8 cellular contexts compared by ENCODE assay signal in the genomic region with DNA sequence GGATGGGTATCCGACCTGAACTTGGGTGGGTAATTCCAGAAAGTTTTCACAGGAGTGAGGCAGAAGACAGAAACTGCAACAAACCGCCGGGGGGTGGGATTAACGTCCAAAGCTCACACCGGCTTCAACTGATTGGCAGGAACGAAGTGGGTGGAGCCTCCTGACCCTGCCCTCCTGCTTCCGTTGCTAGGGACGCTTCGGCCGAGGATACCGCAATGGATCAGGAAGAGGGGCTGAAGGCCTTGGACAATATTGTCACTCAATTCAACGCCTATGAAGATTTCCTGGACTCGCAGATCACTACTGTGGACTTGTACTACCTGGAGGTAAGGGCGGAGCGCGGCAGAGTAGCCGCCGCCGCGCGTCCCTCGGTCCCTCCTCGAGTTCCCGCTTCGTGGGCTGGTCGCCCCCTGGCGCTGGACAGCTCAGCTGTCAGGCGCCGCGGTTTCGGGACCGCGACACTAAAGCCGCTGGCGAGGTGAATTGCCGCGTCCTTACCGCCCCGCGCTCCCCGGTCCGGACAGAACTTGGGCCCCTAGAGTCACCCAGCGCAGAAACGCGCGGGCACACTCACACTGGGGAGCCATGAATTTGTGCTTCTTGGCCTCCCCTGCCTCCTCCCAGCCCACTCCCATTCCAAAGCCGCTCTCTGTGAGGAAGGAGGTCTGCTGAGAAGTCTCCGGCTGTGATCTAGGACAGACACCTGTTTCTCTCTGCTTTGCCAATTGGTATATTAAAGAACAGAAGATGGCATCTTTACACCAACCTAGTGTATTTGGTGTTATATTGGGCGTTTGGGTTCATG. TPM values are rescaled to one million over a fixed set of nuclear protein-coding genes. Genes with fewer than 3 reads are reported as not detected.
DNase-seq lines count a peak whose midpoint lies in the region; ATAC-seq, FAIRE-seq and TF ChIP-seq lines count a peak whose summit lies in the region.

A gene (plus strand): TSS at position 177 of the 805 bp plus-strand sequence.

- CTCF ChIA-PET in Panc1 (lab: Charles Lee), result interaction anchor here (0.6 to 1.1 kb wide), 3 partner anchors 151 to 1384 kb away, joined by 3 to 4 read pairs (median 3); no protein-coding TSS in a partner anchor

- no peak for FAIRE-seq in D721Med (lab: Jason Lieb, UNC)

- POLR2A ChIA-PET in Panc1 (lab: Charles Lee), result no interaction called here

- H3K4me1 ChIP-seq in Panc1 (ENCODE audit: control insufficient read depth, insufficient read depth, low read length), result no peaks in the 10 kb centered on the region
- H3K4me1 ChIP-seq in thymus (ENCODE audit: control insufficient read depth, insufficient read depth, low read length), result peaks cover 6% of the 10 kb centered on the region

- H3K9me3 ChIP-seq in Panc1 (ENCODE audit: control insufficient read depth, insufficient read depth, low read depth, low read length), result no peaks in the 10 kb centered on the region
- H3K9me3 ChIP-seq in thymus (ENCODE audit: control insufficient read depth), result no peaks in the 10 kb centered on the region

- intact Hi-C loops in Panc1 (cut with micrococcal nuclease; ENCODE audit: unreplicated experiment), result loop anchor here (5.0 kb wide), 2 partner anchors 113 to 1383 kb away; no protein-coding TSS in a partner anchor

- H3K27me3 ChIP-seq in Panc1 (ENCODE audit: control insufficient read depth, insufficient read depth, low read length), result no peaks in the 10 kb centered on the region
- H3K27me3 ChIP-seq in thymus (ENCODE audit: control insufficient read depth, insufficient read depth), result no peaks in the 10 kb centered on the region

- DNase-seq in D721Med (ENCODE audit: insufficient read length, low spot score) (peak; percentile 27), HUDEP-2 (lab: John Stamatoyannopoulos, UW; ENCODE audit: unreplicated experiment in 76 of 76) (peak in 75 of 76 experiments; percentile 9 to 88 (median 74)), Panc1 (ENCODE audit: low read depth, low spot score) (peak; percentile 73), globus pallidus (ENCODE audit: low spot score) (peak; percentile 43), nucleus accumbens (lab: John Stamatoyannopoulos, UW) (peak in 43 of 56 donors; percentile 2 to 66 (median 19))
- DNase-seq in activated naive CD4-positive, alpha-beta T cell (lab: John Stamatoyannopoulos, UW), result peak in 3 of 4 experiments; percentile 0 to 31 (median 15)

- in situ Hi-C loops in Panc1 (cut with HindIII; ENCODE audit: low pct_unique_long_range_greater_than_20kb, low sequenced_read_pairs), result no loop called here

- peak within 1 kb of the TSS; percentile 76 for H3K27ac ChIP-seq in Panc1 (ENCODE audit: low read length)
- H3K27ac ChIP-seq in thymus (ENCODE audit: low read depth), result no peak within 1 kb of the TSS

- ATAC-seq in GM21515 (IDR thresholded peaks at IDR 0.05; ENCODE audit: unreplicated experiment) (peak; percentile 99), Panc1 (peak; percentile 99)

- no TSS peak for BruUV-seq in Panc1 (replicated peaks; lab: Mats Ljungman, UMichigan)

- peak within 1 kb of the TSS; percentile 58 to 67 for H3K4me3 ChIP-seq in Panc1 (ENCODE audit: low read depth in 2 of 2, low read length in 2 of 2)
- H3K4me3 ChIP-seq in thymus (ENCODE audit: low read length), result peak within 1 kb of the TSS; percentile 51

- TF ChIP-seq CTCF in D721Med (IDR thresholded peaks at IDR 0.05; ENCODE audit: insufficient read depth, missing control alignments) (peak; percentile 41), Panc1 (IDR thresholded peaks at IDR 0.05) (peak; percentile 72)

- H3K36me3 ChIP-seq in Panc1 (ENCODE audit: control insufficient read depth, insufficient read depth, low read length) (no peaks in the 10 kb centered on the region), thymus (ENCODE audit: control insufficient read depth, insufficient read depth) (no peaks in the 10 kb centered on the region)

- under 1% methylated on average over 49 of the region's 49 CpGs for WGBS in thymus

RNA-seq across cellular contexts. Expression of the gene that starts here (rescaled TPM):
- not detected for total RNA-seq in Panc1 (2021; ENCODE audit: unreplicated experiment)
- polyA plus RNA-seq in Panc1 (2012; ENCODE audit: insufficient read length), result not detected
- polyA plus RNA-seq in thymus, result 0.18 TPM

Comparison
In these comparisons a context has a peak if more than half of its experiments do, and no peak if none do; other contexts are left out.
1. Peak in DNase-seq, ATAC-seq, H3K4me3 ChIP-seq and H3K27ac ChIP-seq in Panc1; RNA of the gene not detected or under 1 TPM.
2. DNase-seq: peak in every context shown above with its lines; median percentile 74 in HUDEP-2; 73 in Panc1; 43 in globus pallidus; 27 in D721Med; 19 in nucleus accumbens; 15 in activated naive CD4-positive, alpha-beta T cell.